ENCODE assay signal across 15 cellular contexts in the genomic region with DNA sequence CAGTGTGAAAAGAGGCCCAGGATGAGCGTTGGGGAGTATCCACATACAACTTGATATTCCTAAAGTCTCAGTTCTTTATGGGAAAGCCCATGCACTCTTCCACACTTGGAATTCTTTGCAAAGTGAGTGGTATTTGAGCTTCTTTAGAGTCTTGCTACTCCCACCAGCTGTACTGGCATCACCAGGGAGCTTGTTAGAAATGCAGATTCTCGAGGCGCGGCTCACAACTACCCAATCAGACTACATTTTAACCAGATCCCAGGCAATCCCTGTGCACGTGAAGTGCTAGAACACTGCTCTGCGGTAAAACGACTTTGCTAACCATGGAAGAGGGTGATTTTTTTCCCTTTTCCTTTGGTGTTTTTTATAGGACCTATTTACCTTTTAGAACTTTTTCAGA.
DNase-seq lines count a peak whose midpoint lies in the region; ATAC-seq and TF ChIP-seq lines count a peak whose summit lies in the region.
"Had no signal": no experiment of that assay in that cellular context is flagged by ENCODE, and none has a peak within 500 bp of the region (broad histone marks: within the 10 kb centered on the region; RNA-seq: fewer than 3 reads in every experiment).

No MANE protein-coding gene starts in this region.

- DNase-seq in RWPE2 (ENCODE audit: low spot score): no peak
- DNase-seq in head of caudate nucleus: peak in 31 of 42 donors; percentile 17 to 83 (median 53)
- DNase-seq in trophoblast cell: no peak
- DNase-seq in activated T-cell treated with anti-CD3 and anti-CD28 coated beads, Interleukin-2, amount 50 U/mL, for 48 hours: no peak
- DNase-seq in DMS53 (lab: John Stamatoyannopoulos, UW): no peak
- no peak for DNase-seq in NCI-H1417 treated with DMSO at 0.1 percent for 48 hours (lab: John Stamatoyannopoulos, UW)
- DNase-seq: GOT3, MG63, NCI-H1092 treated with DMSO at 0.1 percent for 48 hours, NCI-H1694 treated with DMSO at 0.1 percent for 48 hours, NCI-H446, PC-9, Right ventricle myocardium superior had no signal

- H4K91ac ChIP-seq in trophoblast cell (ENCODE audit: low read depth, low read length): no peak overlapping the region

- ATAC-seq in RWPE2 (ENCODE audit: low read depth): no peak
- no peak for ATAC-seq in GM21786 (IDR thresholded peaks at IDR 0.05; ENCODE audit: unreplicated experiment)

- H3K79me2 ChIP-seq in trophoblast cell (ENCODE audit: control insufficient read depth, insufficient read depth, low read length, poor library complexity): peaks cover 5% of the 10 kb centered on the region

- no peak overlapping the region for H2BK120ac ChIP-seq in trophoblast cell (ENCODE audit: insufficient read depth, low read length, poor library complexity)

- H4K12ac ChIP-seq in trophoblast cell (ENCODE audit: low read depth, low read length): no peak overlapping the region

- H3K79me1 ChIP-seq in trophoblast cell (ENCODE audit: low read length): peaks cover 5% of the 10 kb centered on the region

- peak overlapping the region; percentile 12 for H3K4ac ChIP-seq in trophoblast cell (ENCODE audit: low read depth, low read length)

- no peak for TF ChIP-seq CTCF in C4-2B (conservative IDR thresholded peaks at IDR 0.05)
- TF ChIP-seq CTCF in RWPE2 (IDR thresholded peaks at IDR 0.05; ENCODE audit: poor library complexity, severe bottlenecking): no peak

- H3K4me1 ChIP-seq in RWPE2 (ENCODE audit: insufficient read depth, poor library complexity, severe bottlenecking) (peaks cover 40% of the 10 kb centered on the region), trophoblast cell (ENCODE audit: control insufficient read depth in 1 of 2, insufficient read depth in 2 of 2, low read length in 2 of 2) (peaks cover 19 to 25% of the 10 kb centered on the region in 2 experiments)

- no peak overlapping the region for H3K14ac ChIP-seq in trophoblast cell (ENCODE audit: low read length)

- H3K27ac ChIP-seq in C4-2B: peak overlapping the region; percentile 85
- peak overlapping the region; percentile 56 for H3K27ac ChIP-seq in RWPE2 (ENCODE audit: poor library complexity, severe bottlenecking)
- H3K27ac ChIP-seq in trophoblast cell (ENCODE audit: low read depth, low read length): no peak overlapping the region
- H3K27ac ChIP-seq: PC-9 had no signal

- H2AFZ ChIP-seq in trophoblast cell (ENCODE audit: insufficient read depth, low read length, poor library complexity): no peak overlapping the region
- H2AFZ ChIP-seq: PC-9 had no signal

- no peak overlapping the region for H4K8ac ChIP-seq in trophoblast cell (ENCODE audit: low read depth, low read length)

- WGBS in trophoblast cell (ENCODE audit: extremely low coverage, insufficient coverage, insufficient read length): no CpG with 5 or more reads among the region's 7 CpGs

- no peak overlapping the region for H2BK12ac ChIP-seq in trophoblast cell (ENCODE audit: low read length)

- no peak overlapping the region for H2AK5ac ChIP-seq in trophoblast cell (ENCODE audit: low read length)

- no peak overlapping the region for H3K23ac ChIP-seq in trophoblast cell (ENCODE audit: low read length)

- intact Hi-C loops in head of caudate nucleus (cut with DNase I): no loop called here

- no peak overlapping the region for H3K9ac ChIP-seq in trophoblast cell (ENCODE audit: low read length)

- H3K4me3 ChIP-seq in RWPE2 (ENCODE audit: severe bottlenecking) (no peak overlapping the region), trophoblast cell (ENCODE audit: low read depth, low read length) (no peak overlapping the region)
- H3K4me3 ChIP-seq: MG63, PC-9 had no signal

- no peak overlapping the region for H3K4me2 ChIP-seq in trophoblast cell (ENCODE audit: low read length)
- H3K4me2 ChIP-seq: PC-9 had no signal

- H3K9me3 ChIP-seq in RWPE2 (ENCODE audit: severe bottlenecking): no peaks in the 10 kb centered on the region
- no peaks in the 10 kb centered on the region for H3K9me3 ChIP-seq in trophoblast cell (ENCODE audit: insufficient read depth, low read depth, low read length)
- H3K9me3 ChIP-seq: MG63 had no signal

- H2BK5ac ChIP-seq in trophoblast cell (ENCODE audit: low read depth, low read length, poor library complexity): no peak overlapping the region

- H3K27me3 ChIP-seq in RWPE2 (ENCODE audit: insufficient read depth, poor library complexity, severe bottlenecking) (no peaks in the 10 kb centered on the region), trophoblast cell (ENCODE audit: insufficient read depth, low read length) (no peaks in the 10 kb centered on the region)
- H3K27me3 ChIP-seq: MG63 had no signal

- no peak overlapping the region for H3K18ac ChIP-seq in trophoblast cell (ENCODE audit: low read length)

- peaks cover 41% of the 10 kb centered on the region for H3K36me3 ChIP-seq in RWPE2 (ENCODE audit: low read depth)
- H3K36me3 ChIP-seq in trophoblast cell (ENCODE audit: control insufficient read depth in 1 of 2, insufficient read depth in 2 of 2, low read length in 2 of 2): no peaks in the 10 kb centered on the region
- H3K36me3 ChIP-seq: MG63 had no signal

Comparison
In these comparisons a context has a peak if more than half of its experiments do, and no peak if none do; other contexts are left out.
1. DNase-seq: peak in head of caudate nucleus (31 of 42); none in RWPE2 (single experiment), trophoblast cell (0 of 2), activated T-cell treated with anti-CD3 and anti-CD28 coated beads, Interleukin-2, amount 50 U/mL, for 48 hours (0 of 2), DMS53 (single experiment) and NCI-H1417 treated with DMSO at 0.1 percent for 48 hours (single experiment).